ENCODE assay signal across 8 cellular contexts in genomic region chr2:213151437-213152064, GRCh38.
DNase-seq lines count a peak whose midpoint lies in the region; ATAC-seq and TF ChIP-seq lines count a peak whose summit lies in the region.

TSS of gene IKZF2 (minus strand) at chr2:213151612. CDS start at chr2:213148629, 2,983 bp downstream.

- DNase-seq in GM13976 (ENCODE audit: low spot score) = peak; percentile 80
- peak; percentile 83 to 93 (median 91) for DNase-seq in NCI-H1417 (lab: John Stamatoyannopoulos, UW)
- DNase-seq in T-helper 2 cell = peak; percentile 40 to 98 (median 73)
- peak; percentile 84 for DNase-seq in astrocyte of the cerebellum (ENCODE audit: low read depth)
- peak; percentile 17 to 94 (median 77) for DNase-seq in hypothalamus (lab: John Stamatoyannopoulos, UW)
- DNase-seq in retinal pigment epithelial cell (ENCODE audit: low read depth) = peak; percentile 84
- DNase-seq in OCI-M2 (lab: John Stamatoyannopoulos, UW; ENCODE audit: unreplicated experiment) = no peak

- peak within 1 kb of the TSS; percentile 50 for H3K4me3 ChIP-seq in astrocyte of the cerebellum (ENCODE audit: low read depth, low read length)
- H3K4me3 ChIP-seq in retinal pigment epithelial cell (ENCODE audit: low read length) = peak within 1 kb of the TSS; percentile 88

- no peak for TF ChIP-seq CTCF in GM13976 (IDR thresholded peaks at IDR 0.05; ENCODE audit: borderline replicate concordance, control extremely low read depth, extremely low read depth, insufficient read depth, missing control alignments)
- no peak for TF ChIP-seq CTCF in astrocyte of the cerebellum (IDR thresholded peaks at IDR 0.05; ENCODE audit: low read depth, low read length, missing control alignments)
- no peak for TF ChIP-seq CTCF in retinal pigment epithelial cell (conservative IDR thresholded peaks at IDR 0.05; ENCODE audit: low read depth, low read length)

- peak; percentile 72 for ATAC-seq in HG02763 (IDR thresholded peaks at IDR 0.05; ENCODE audit: unreplicated experiment)

- in situ Hi-C loops in GM13976 (cut with MboI; ENCODE audit: low sequenced_read_pairs, unreplicated experiment) = loop anchor here (5.0 to 25.0 kb wide), 3 partner anchors 81 to 414 kb away; no protein-coding TSS in a partner anchor
- in situ Hi-C loops in astrocyte of the cerebellum (cut with HindIII; ENCODE audit: low sequenced_read_pairs) = loop anchor here (5.0 to 25.0 kb wide), 2 partner anchors 379 to 464 kb away; no protein-coding TSS in a partner anchor
